In the genomic region with DNA sequence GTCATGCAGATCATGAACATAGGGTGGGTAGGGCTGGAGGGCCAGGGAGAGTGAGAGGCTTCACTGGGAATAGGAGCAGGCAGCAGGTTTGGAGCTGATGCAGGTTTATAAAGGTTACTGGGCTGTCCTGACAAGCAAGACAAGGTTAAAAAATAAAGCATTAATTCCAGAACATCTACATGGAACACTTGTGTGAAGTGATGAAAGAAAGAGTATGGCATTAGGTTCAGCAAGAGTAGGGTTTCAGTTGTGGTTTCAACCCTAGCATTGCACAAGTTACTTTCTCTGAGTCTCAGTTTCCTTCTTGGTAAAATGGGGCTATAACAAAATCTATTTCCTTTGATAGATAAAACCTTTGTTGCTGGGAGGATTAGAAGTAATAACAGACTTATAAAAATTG, we compare ENCODE assay signal across 12 cellular contexts.
DNase-seq lines count a peak whose midpoint lies in the region; ATAC-seq, FAIRE-seq and TF ChIP-seq lines count a peak whose summit lies in the region.
"Had no signal": no experiment of that assay in that cellular context is flagged by ENCODE, and none has a peak within 500 bp of the region (broad histone marks: within the 10 kb centered on the region; RNA-seq: fewer than 3 reads in every experiment).

No MANE protein-coding gene starts in this region.

- in situ Hi-C loops in GM13976 (cut with MboI; ENCODE audit: low sequenced_read_pairs, unreplicated experiment): no loop called here

- no peak for TF ChIP-seq CTCF in GM13976 (IDR thresholded peaks at IDR 0.05; ENCODE audit: borderline replicate concordance, control extremely low read depth, extremely low read depth, insufficient read depth, missing control alignments)

- FAIRE-seq in GM12891 (lab: Jason Lieb, UNC): peak; percentile 57

- DNase-seq in GM12891 (ENCODE audit: insufficient read length, low spot score) (no peak), SKM-1 (lab: John Stamatoyannopoulos, UW; ENCODE audit: unreplicated experiment) (peak; percentile 40), GM13976 (ENCODE audit: low spot score) (no peak), NCI-H2196 (lab: John Stamatoyannopoulos, UW; ENCODE audit: unreplicated experiment) (no peak), NCI-H146 treated with DMSO at 0.1 percent for 48 hours (lab: John Stamatoyannopoulos, UW; ENCODE audit: unreplicated experiment) (no peak), NCI-H510A (lab: John Stamatoyannopoulos, UW) (no peak)
- DNase-seq: activated CD4-positive, CD25-positive, alpha-beta regulatory T cell; effector memory CD4-positive, alpha-beta T cell; ovary; SHP77 treated with DMSO at 0.1 percent for 48 hours had no signal

- peak; percentile 93 for ATAC-seq in GM19351 (IDR thresholded peaks at IDR 0.05; ENCODE audit: unreplicated experiment)
- peak; percentile 94 for ATAC-seq in HG02885 (IDR thresholded peaks at IDR 0.05; ENCODE audit: poor library complexity, unreplicated experiment)

- no peak for TF ChIP-seq POLR2A in GM12891 (IDR thresholded peaks at IDR 0.05; ENCODE audit: low read depth, low read length)

TF ChIP-seq in GM12891, 5 proteins besides CTCF, POLR2A, EP300 and RAD21:
- TF ChIP-seq POLR2AphosphoS5 (IDR thresholded peaks at IDR 0.05; ENCODE audit: low read depth, low read length) (no peak), PAX5 (IDR thresholded peaks at IDR 0.05; ENCODE audit: insufficient read depth, low read length, severe bottlenecking) (no peak), POU2F2 (IDR thresholded peaks at IDR 0.05; ENCODE audit: low read depth, low read length) (no peak), TAF1 (IDR thresholded peaks at IDR 0.05; ENCODE audit: low read depth, low read length) (no peak), SPI1 (IDR thresholded peaks at IDR 0.05; ENCODE audit: low read depth, low read length) (no peak)
